13 cellular contexts compared by ENCODE assay signal in genomic region chr9:114174557-114174875, GRCh38. TPM values are rescaled to one million over a fixed set of nuclear protein-coding genes. Genes with fewer than 3 reads are reported as not detected.
DNase-seq lines count a peak whose midpoint lies in the region; ATAC-seq and TF ChIP-seq lines count a peak whose summit lies in the region.
"Had no signal": no experiment of that assay in that cellular context is flagged by ENCODE, and none has a peak within 500 bp of the region (broad histone marks: within the 10 kb centered on the region; RNA-seq: fewer than 3 reads in every experiment).

No MANE protein-coding gene starts in this region.

- peaks cover 52 to 65% (median 60%) of the 10 kb centered on the region in 4 donors for H3K4me1 ChIP-seq in esophagus muscularis mucosa
- peaks cover 4 to 90% (median 65%) of the 10 kb centered on the region in 4 donors for H3K4me1 ChIP-seq in tibial artery

- WGBS in esophagus muscularis mucosa = 63% methylated on average over 3 of the region's 3 CpGs

- DNase-seq in WTC11 (ENCODE audit: low spot score) (no peak), esophagus muscularis mucosa (ENCODE audit: extremely low spot score) (no peak), nephron progenitor cell (no peak), tibial artery (no peak), NCI-H2107 (lab: John Stamatoyannopoulos, UW) (no peak), NCI-H146 treated with DMSO at 0.1 percent for 48 hours (lab: John Stamatoyannopoulos, UW; ENCODE audit: unreplicated experiment) (no peak)
- DNase-seq in activated CD4-positive, alpha-beta T cell treated with anti-CD3 and anti-CD28 coated beads, Interleukin-2, amount 10 ng/mL, durations not matched to agents 7 days and 5 days = no peak
- DNase-seq: activated CD4-positive, CD25-positive, alpha-beta regulatory T cell treated with anti-CD3 and anti-CD28 coated beads, Interleukin-2, amount 50 U/mL, for 72 hours; activated effector memory CD4-positive, alpha-beta T cell treated with anti-CD3 and anti-CD28 coated beads, Interleukin-2, amount 50 U/mL, for 16 hours; glutamatergic neuron; NCI-H146 had no signal

- peaks cover 0 to 33% (median 0%) of the 10 kb centered on the region in 4 donors for H3K27me3 ChIP-seq in esophagus muscularis mucosa
- no peaks in the 10 kb centered on the region for H3K27me3 ChIP-seq in tibial artery

- ATAC-seq in WTC11 = no peak
- ATAC-seq: HCT116 had no signal

- H3K4me1 Mint-ChIP-seq in WTC11 (no peaks in the 10 kb centered on the region), nephron progenitor cell (peaks cover 58% of the 10 kb centered on the region)
- no peaks in the 10 kb centered on the region for H3K4me1 Mint-ChIP-seq in activated CD4-positive, alpha-beta T cell treated with anti-CD3 and anti-CD28 coated beads, Interleukin-2, amount 10 ng/mL, durations not matched to agents 7 days and 5 days
- H3K4me1 Mint-ChIP-seq: B cell had no signal

- H3K27ac ChIP-seq in esophagus muscularis mucosa (replicated peaks in 1 of 4) = peak overlapping the region; percentile 4 to 69 (median 44)
- peak overlapping the region; percentile 76 to 80 for H3K27ac ChIP-seq in tibial artery

- H3K4me3 ChIP-seq in esophagus muscularis mucosa (no peak overlapping the region), tibial artery (no peak overlapping the region)

- POLR2A ChIA-PET in WTC11 (lab: Charles Lee) = no interaction called here
- POLR2A ChIA-PET in activated CD4-positive, alpha-beta T cell treated with anti-CD3 and anti-CD28 coated beads, Interleukin-2, amount 10 ng/mL, durations not matched to agents 7 days and 5 days (lab: Charles Lee) = no interaction called here

- H3K9me3 ChIP-seq in esophagus muscularis mucosa (no peaks in the 10 kb centered on the region), tibial artery (no peaks in the 10 kb centered on the region)

- no peak overlapping the region for H3K4me3 Mint-ChIP-seq in WTC11
- H3K4me3 Mint-ChIP-seq in nephron progenitor cell = no peak overlapping the region
- H3K4me3 Mint-ChIP-seq in activated CD4-positive, alpha-beta T cell treated with anti-CD3 and anti-CD28 coated beads, Interleukin-2, amount 10 ng/mL, durations not matched to agents 7 days and 5 days = no peak overlapping the region
- H3K4me3 Mint-ChIP-seq: B cell had no signal

- TF ChIP-seq CTCF in WTC11 (IDR thresholded peaks at IDR 0.05) = no peak
- TF ChIP-seq CTCF in esophagus muscularis mucosa (IDR thresholded peaks at IDR 0.05) = no peak
- TF ChIP-seq CTCF in nephron progenitor cell (IDR thresholded peaks at IDR 0.05) = no peak
- no peak for TF ChIP-seq CTCF in tibial artery (IDR thresholded peaks at IDR 0.05)

- no peak for TF ChIP-seq POLR2A in esophagus muscularis mucosa (IDR thresholded peaks at IDR 0.05; ENCODE audit: low read depth)

- H3K36me3 ChIP-seq in esophagus muscularis mucosa = no peaks in the 10 kb centered on the region
- no peaks in the 10 kb centered on the region for H3K36me3 ChIP-seq in tibial artery

- H3K36me3 Mint-ChIP-seq in WTC11 (no peaks in the 10 kb centered on the region; the same call in 1 of the 2 replicates), nephron progenitor cell (ENCODE audit: low read depth) (peaks cover 3% of the 10 kb centered on the region)
- H3K36me3 Mint-ChIP-seq in activated CD4-positive, alpha-beta T cell treated with anti-CD3 and anti-CD28 coated beads, Interleukin-2, amount 10 ng/mL, durations not matched to agents 7 days and 5 days (ENCODE audit: low read depth) = no peaks in the 10 kb centered on the region

- H3K27me3 Mint-ChIP-seq in WTC11 (ENCODE audit: low read depth) (no peaks in the 10 kb centered on the region), nephron progenitor cell (ENCODE audit: low read depth, poor library complexity) (peaks cover 7% of the 10 kb centered on the region)
- no peaks in the 10 kb centered on the region for H3K27me3 Mint-ChIP-seq in activated CD4-positive, alpha-beta T cell treated with anti-CD3 and anti-CD28 coated beads, Interleukin-2, amount 10 ng/mL, durations not matched to agents 7 days and 5 days

- no peak for TF ChIP-seq EP300 in esophagus muscularis mucosa (IDR thresholded peaks at IDR 0.05)

- intact Hi-C loops in esophagus muscularis mucosa (cut with DNase I) (no loop called here), tibial artery (cut with DNase I; ENCODE audit: low total_unique reads) (no loop called here)

- H3K9me3 Mint-ChIP-seq in WTC11 (no peaks in the 10 kb centered on the region), nephron progenitor cell (no peaks in the 10 kb centered on the region)
- no peaks in the 10 kb centered on the region for H3K9me3 Mint-ChIP-seq in activated CD4-positive, alpha-beta T cell treated with anti-CD3 and anti-CD28 coated beads, Interleukin-2, amount 10 ng/mL, durations not matched to agents 7 days and 5 days

- CTCF ChIA-PET in WTC11 (lab: Charles Lee) = interaction anchor here (0.6 to 2.8 kb wide), 3 partner anchors 19 to 114 kb away, joined by 3 to 12 read pairs (median 5); partner anchors contain the start of gene COL27A1
- CTCF ChIA-PET in activated CD4-positive, alpha-beta T cell treated with anti-CD3 and anti-CD28 coated beads, Interleukin-2, amount 10 ng/mL, durations not matched to agents 7 days and 5 days (lab: Charles Lee) = no interaction called here

- no peak overlapping the region for H3K27ac Mint-ChIP-seq in WTC11
- H3K27ac Mint-ChIP-seq in nephron progenitor cell = peak overlapping the region; percentile 45
- H3K27ac Mint-ChIP-seq in activated CD4-positive, alpha-beta T cell treated with anti-CD3 and anti-CD28 coated beads, Interleukin-2, amount 10 ng/mL, durations not matched to agents 7 days and 5 days = no peak overlapping the region
- H3K27ac Mint-ChIP-seq: B cell had no signal

TF ChIP-seq in WTC11, 78 proteins besides CTCF, POLR2A, EP300 and RAD21:
- TF ChIP-seq GTF2I (CRISPR knock-in tag; conservative IDR thresholded peaks at IDR 0.05) (0 out of 2 replicates have a peak, but pooled peaks have one; percentile 23), MAX (CRISPR knock-in tag; IDR thresholded peaks at IDR 0.05) (no peak), ZSCAN18 (CRISPR knock-in tag; IDR thresholded peaks at IDR 0.05) (no peak), USF1 (CRISPR knock-in tag; IDR thresholded peaks at IDR 0.05) (no peak)
TF ChIP-seq in WTC11: peak in this region for 1.

RNA-seq across cellular contexts. Expression of gene COL27A1, which starts 19.2 kb away (rescaled TPM):
- total RNA-seq in WTC11 (2021) (34.5 to 47.5 TPM (median 36.9 TPM) in 3 replicates), esophagus muscularis mucosa (1 to 10 TPM; 1.8 to 3.3 (median 2.7) TPM)
- under 1 TPM; 0.15 to 0.22 TPM for total RNA-seq in activated CD4-positive, alpha-beta T cell treated with anti-CD3 and anti-CD28 coated beads, Interleukin-2, amount 10 ng/mL, durations not matched to agents 7 days and 5 days
